ENCODE assay signal across 8 cellular contexts in genomic region chrX:37441377-37441776, GRCh38.
"Had no signal": no experiment of that assay in that cellular context is flagged by ENCODE, and none has a peak within 500 bp of the region (broad histone marks: within the 10 kb centered on the region; RNA-seq: fewer than 3 reads in every experiment).

No MANE protein-coding gene starts in this region.

- FAIRE-seq: G401.6, GM12878, GM12891, GM12892, GM18507, GM19239 had no signal

- ATAC-seq: GM12878 had no signal

- H3K4me3 ChIP-seq: GM12878 had no signal

- DNase-seq: GDM1, GF-D8 had no signal
